In genomic region chr13:34026308-34026707, GRCh38 we compare ENCODE assay signal across 22 cellular contexts.
"Had no signal": no experiment of that assay in that cellular context is flagged by ENCODE, and none has a peak within 500 bp of the region (broad histone marks: within the 10 kb centered on the region; RNA-seq: fewer than 3 reads in every experiment).

No MANE protein-coding gene starts in this region.

- H3K27me3 ChIP-seq: esophagus muscularis mucosa, foreskin keratinocyte, gastroesophageal sphincter, heart left ventricle, hepatocyte, left lung, neural progenitor cell, right atrium auricular region, sigmoid colon, spleen, transverse colon, upper lobe of right lung, uterus had no signal

- H3K36me3 ChIP-seq: esophagus muscularis mucosa, gastroesophageal sphincter, heart left ventricle, left lung, neural progenitor cell, prostate gland, right atrium auricular region, sigmoid colon, spleen, thoracic aorta, transverse colon, upper lobe of right lung, uterus had no signal

- H3K9ac ChIP-seq: neural progenitor cell had no signal

- H3K4me3 ChIP-seq: coronary artery, esophagus muscularis mucosa, gastroesophageal sphincter, heart left ventricle, hepatocyte, left lung, mucosa of descending colon, neural progenitor cell, prostate gland, right atrium auricular region, sigmoid colon, skin epidermis, spleen, thoracic aorta, transverse colon, upper lobe of right lung, uterus had no signal

- DNase-seq: heart left ventricle; left cardiac atrium; left lung; mucosa of descending colon; naive B cell; sigmoid colon; spleen; stimulated activated CD4-positive, alpha-beta T cell treated with anti-CD3 and anti-CD28 coated beads, Interleukin-4, amount 100 ng/mL, for 4 hours; stimulated activated naive B cell treated with anti-CD40 and anti-IgM and Interleukin-4, amounts not matched to agents 10 μg/mL and 1 μg/mL and 100 μg/mL, for 72 hours; transverse colon; upper lobe of right lung; uterus had no signal

- ATAC-seq: gastroesophageal sphincter; heart left ventricle; left cardiac atrium; left lung; stimulated activated naive B cell treated with anti-CD40 and anti-IgM and Interleukin-4, amounts not matched to agents 10 μg/mL and 1 μg/mL and 100 μg/mL, for 72 hours; upper lobe of right lung had no signal

- H3K4me1 ChIP-seq: esophagus muscularis mucosa, foreskin keratinocyte, gastroesophageal sphincter, heart left ventricle, left lung, neural progenitor cell, prostate gland, right atrium auricular region, sigmoid colon, spleen, transverse colon, upper lobe of right lung, uterus had no signal

- H2AFZ ChIP-seq: hepatocyte, neural progenitor cell had no signal

- H3K79me2 ChIP-seq: hepatocyte had no signal

- H3K27ac ChIP-seq: coronary artery, esophagus muscularis mucosa, foreskin keratinocyte, gastroesophageal sphincter, heart left ventricle, hepatocyte, left lung, neural progenitor cell, prostate gland, right atrium auricular region, sigmoid colon, skin epidermis, spleen, thoracic aorta, transverse colon, upper lobe of right lung, uterus had no signal

- H3K9me3 ChIP-seq: prostate gland, uterus had no signal

- H3K4me2 ChIP-seq: hepatocyte, neural progenitor cell had no signal
